8 cellular contexts compared by ENCODE assay signal in the genomic region with DNA sequence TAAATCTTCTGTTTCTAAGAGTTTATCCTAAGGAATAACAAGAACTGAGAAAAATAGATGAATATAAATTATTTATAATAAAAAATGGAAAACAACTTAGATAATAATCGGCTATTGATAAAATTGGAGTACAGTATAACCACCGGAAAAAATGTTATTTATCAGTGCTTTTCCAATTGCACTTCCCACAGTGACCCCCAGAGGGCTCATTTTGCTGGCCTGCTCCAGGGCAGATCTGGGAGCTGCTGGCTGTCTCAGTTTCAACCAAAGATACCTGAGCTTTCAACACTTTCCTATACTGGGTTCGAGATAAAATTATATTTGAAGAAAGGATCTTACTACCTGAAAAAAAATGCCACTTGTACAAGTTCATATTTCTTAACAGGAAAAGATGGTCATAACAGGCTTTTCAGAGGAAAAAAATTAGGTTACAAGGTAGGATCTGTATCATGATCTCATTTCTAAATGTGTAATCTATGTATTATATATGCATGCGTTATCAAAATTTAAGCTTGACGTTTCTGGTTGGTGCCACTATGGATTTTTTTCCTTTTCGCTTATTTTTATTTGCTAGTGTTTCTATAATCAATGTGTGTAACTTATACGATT.
DNase-seq lines count a peak whose midpoint lies in the region; ATAC-seq and TF ChIP-seq lines count a peak whose summit lies in the region.

No MANE protein-coding gene starts in this region.

- no peak overlapping the region for H3K27ac ChIP-seq in Peyer's patch

- no peaks in the 10 kb centered on the region for H3K27me3 ChIP-seq in Peyer's patch

- DNase-seq in COLO829 (ENCODE audit: low spot score) (peak; percentile 74), GM19240 (ENCODE audit: insufficient read length, low spot score) (peak; percentile 14), Peyer's patch (peak in 2 of 3 donors; percentile 31 to 77), globus pallidus (ENCODE audit: low spot score) (peak; percentile 67), retinal pigment epithelial cell (ENCODE audit: low read depth) (no peak)
- DNase-seq in activated effector memory CD4-positive, alpha-beta T cell treated with anti-CD3 and anti-CD28 coated beads, Interleukin-2, amount 50 U/mL, for 16 hours, result peak; percentile 83

- no peak for TF ChIP-seq POLR2A in Peyer's patch (IDR thresholded peaks at IDR 0.05)

- H3K9me3 ChIP-seq in Peyer's patch, result no peaks in the 10 kb centered on the region

- TF ChIP-seq CTCF in Peyer's patch (IDR thresholded peaks at IDR 0.05) (peak; percentile 44 to 75 (median 62)), retinal pigment epithelial cell (conservative IDR thresholded peaks at IDR 0.05; ENCODE audit: low read depth, low read length) (peak; percentile 97)

- H3K4me3 ChIP-seq in Peyer's patch, result no peak overlapping the region
- no peak overlapping the region for H3K4me3 ChIP-seq in retinal pigment epithelial cell (ENCODE audit: low read length)

- no peaks in the 10 kb centered on the region for H3K36me3 ChIP-seq in Peyer's patch

- ATAC-seq in HG03460 (IDR thresholded peaks at IDR 0.05; ENCODE audit: unreplicated experiment) (peak; percentile 75), HG03196 (IDR thresholded peaks at IDR 0.05; ENCODE audit: unreplicated experiment) (no peak)

- no peaks in the 10 kb centered on the region for H3K4me1 ChIP-seq in Peyer's patch
